ENCODE assay signal across 11 cellular contexts in the genomic region with DNA sequence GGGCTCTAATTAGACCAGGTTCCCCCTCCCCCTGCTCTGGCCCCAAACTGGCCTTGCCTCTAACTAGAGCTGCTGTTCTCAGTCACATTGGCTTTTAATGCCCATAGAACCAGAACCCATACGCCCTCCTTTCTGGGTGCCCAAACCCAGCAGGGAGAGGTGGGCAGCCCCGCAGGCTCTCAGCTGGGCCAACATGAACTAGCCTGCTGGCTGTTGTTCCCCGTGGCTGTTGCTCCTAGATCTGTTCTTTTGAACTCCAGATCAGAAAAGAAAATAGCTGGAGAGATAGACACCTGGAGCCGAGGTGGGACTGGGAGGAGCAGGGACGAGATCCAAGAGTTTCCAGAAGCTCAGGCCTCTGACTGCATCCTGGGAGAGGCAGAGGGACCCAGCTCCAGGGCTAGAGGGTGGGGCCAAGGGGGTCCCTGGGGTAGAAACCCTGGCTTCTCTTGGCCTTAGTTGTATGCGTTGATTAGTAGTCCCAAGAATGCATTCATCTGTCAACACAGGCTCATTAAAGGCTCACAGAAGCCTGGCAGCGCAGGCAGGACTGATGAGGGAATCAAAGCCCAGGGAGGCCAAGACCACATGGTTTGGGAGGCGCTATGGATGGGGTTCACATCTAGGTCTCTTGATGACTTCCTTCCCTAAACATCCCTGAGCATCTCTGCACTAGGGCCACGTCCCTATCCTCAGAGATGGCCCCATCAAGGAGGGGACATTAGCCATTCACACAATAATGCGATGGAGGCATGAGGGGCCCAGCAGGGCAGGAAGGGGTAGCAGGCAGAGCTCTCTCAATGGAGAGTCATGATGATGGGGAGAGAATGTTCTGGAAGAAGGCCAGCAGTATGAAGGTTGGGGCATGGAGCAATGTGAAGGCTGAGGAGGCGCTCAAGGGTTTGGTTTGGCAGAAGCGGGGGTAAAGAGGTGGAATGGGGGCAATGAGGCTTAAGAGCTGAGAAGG.
DNase-seq lines count a peak whose midpoint lies in the region; ATAC-seq and TF ChIP-seq lines count a peak whose summit lies in the region.
"Had no signal": no experiment of that assay in that cellular context is flagged by ENCODE, and none has a peak within 500 bp of the region (broad histone marks: within the 10 kb centered on the region; RNA-seq: fewer than 3 reads in every experiment).

No MANE protein-coding gene starts in this region.

- ATAC-seq in HG03135 (IDR thresholded peaks at IDR 0.05; ENCODE audit: unreplicated experiment), result no peak
- no peak for ATAC-seq in HG02973 (IDR thresholded peaks at IDR 0.05; ENCODE audit: unreplicated experiment)
- ATAC-seq in HG02571 (IDR thresholded peaks at IDR 0.05; ENCODE audit: unreplicated experiment), result no peak
- ATAC-seq: left lung had no signal

- H3K9me3 Mint-ChIP-seq in nephron, result no peaks in the 10 kb centered on the region
- H3K9me3 Mint-ChIP-seq: activated T-helper 1 cell treated with anti-CD3 and anti-CD28 coated beads, Interleukin-12 subunit alpha, Interleukin-12 subunit beta, Interleukin-2, Interleukin-4 antibody, amounts not matched to agents 30 ng/mL and 10 ng/mL and 1 ng/mL, durations not matched to agents 14 hours and 24 hours and 36 hours had no signal

- H3K4me3 ChIP-seq in AG10803 (ENCODE audit: low read length), result no peak overlapping the region
- peak overlapping the region; percentile 36 for H3K4me3 ChIP-seq in NB4 (ENCODE audit: low read depth, low read length)
- H3K4me3 ChIP-seq: left lung had no signal

- no peak for TF ChIP-seq POLR2A in NB4 (IDR thresholded peaks at IDR 0.05; ENCODE audit: extremely low read depth, insufficient read length)

- peak; percentile 25 for DNase-seq in AG10803 (ENCODE audit: low read depth)
- peak; percentile 30 for DNase-seq in NB4 (ENCODE audit: low read depth)
- DNase-seq in epithelial cell of prostate (ENCODE audit: low read depth, low spot score), result no peak
- no peak for DNase-seq in 8988T
- DNase-seq: central memory CD4-positive, alpha-beta T cell had no signal

- H3K4me1 Mint-ChIP-seq in nephron, result peaks cover 23% of the 10 kb centered on the region

- H3K27me3 Mint-ChIP-seq in nephron (ENCODE audit: low read depth), result peaks cover 9% of the 10 kb centered on the region

- peak overlapping the region; percentile 74 to 86 (median 77) for H3K27ac Mint-ChIP-seq in nephron
- H3K27ac Mint-ChIP-seq: activated T-helper 1 cell treated with anti-CD3 and anti-CD28 coated beads, Interleukin-12 subunit alpha, Interleukin-12 subunit beta, Interleukin-2, Interleukin-4 antibody, amounts not matched to agents 30 ng/mL and 10 ng/mL and 1 ng/mL, durations not matched to agents 14 hours and 24 hours and 36 hours had no signal

- peak overlapping the region; percentile 19 for H3K27ac ChIP-seq in epithelial cell of prostate

- TF ChIP-seq CTCF in AG10803 (conservative IDR thresholded peaks at IDR 0.05; ENCODE audit: low read length) (no peak), NB4 (IDR thresholded peaks at IDR 0.05; ENCODE audit: low read depth, low read length) (no peak), nephron (IDR thresholded peaks at IDR 0.05; ENCODE audit: unreplicated experiment in 3 of 3) (no peak)

- H3K36me3 Mint-ChIP-seq in nephron (ENCODE audit: low read depth), result no peaks in the 10 kb centered on the region

- no peak overlapping the region for H3K4me3 Mint-ChIP-seq in nephron
- H3K4me3 Mint-ChIP-seq: activated T-helper 1 cell treated with anti-CD3 and anti-CD28 coated beads, Interleukin-12 subunit alpha, Interleukin-12 subunit beta, Interleukin-2, Interleukin-4 antibody, amounts not matched to agents 30 ng/mL and 10 ng/mL and 1 ng/mL, durations not matched to agents 14 hours and 24 hours and 36 hours had no signal

Comparison
In these comparisons a context has a peak if more than half of its experiments do, and no peak if none do; other contexts are left out.
1. DNase-seq: peak in AG10803 (single experiment) and NB4 (single experiment); none in epithelial cell of prostate (single experiment) and 8988T (single experiment).